In the genomic region with DNA sequence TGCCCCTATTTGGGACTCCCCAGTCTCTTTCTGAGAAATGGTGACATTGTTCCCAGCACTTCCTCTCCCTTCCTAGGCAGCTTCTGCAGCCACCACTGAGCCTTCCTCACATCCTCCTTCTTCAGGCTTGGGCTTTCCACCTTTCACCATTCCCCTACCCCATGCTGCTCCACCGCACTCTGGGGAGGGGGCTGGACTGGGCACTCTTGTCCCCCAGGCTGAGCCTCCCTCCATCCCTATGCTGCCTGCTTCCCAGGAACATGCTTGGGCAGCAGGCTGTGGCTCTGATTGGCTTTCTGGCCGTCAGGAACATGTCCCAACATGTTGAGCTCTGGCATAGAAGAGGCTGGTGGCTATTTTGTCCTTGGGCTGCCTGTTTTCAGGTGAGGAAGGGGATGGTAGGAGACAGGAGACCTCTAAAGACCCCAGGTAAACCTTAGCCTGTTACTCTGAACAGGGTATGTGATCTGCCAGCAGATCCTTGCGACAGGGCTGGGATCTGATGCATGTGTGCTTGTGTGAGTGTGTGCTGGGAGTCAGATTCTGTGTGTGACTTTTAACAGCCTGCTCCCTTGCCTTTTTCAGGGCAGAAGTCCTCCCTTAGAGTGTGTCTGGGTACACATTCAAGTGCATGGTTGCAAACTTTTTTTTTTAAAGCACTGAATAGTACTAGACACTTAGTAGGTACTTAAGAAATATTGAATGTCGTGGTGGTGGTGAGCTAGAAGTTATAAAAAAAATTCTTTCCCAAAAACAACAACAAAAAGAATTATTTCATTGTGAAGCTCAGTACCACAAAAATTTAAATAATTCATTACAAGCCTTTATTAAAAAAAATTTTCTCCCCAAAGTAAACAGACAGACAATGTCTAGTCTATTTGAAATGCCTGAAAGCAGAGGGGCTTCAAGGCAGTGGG, we compare ENCODE assay signal across 9 cellular contexts. TPM values are rescaled to one million over a fixed set of nuclear protein-coding genes. Genes with fewer than 3 reads are reported as not detected.
DNase-seq lines count a peak whose midpoint lies in the region; ATAC-seq and TF ChIP-seq lines count a peak whose summit lies in the region.
"Had no signal": no experiment of that assay in that cellular context is flagged by ENCODE, and none has a peak within 500 bp of the region (broad histone marks: within the 10 kb centered on the region; RNA-seq: fewer than 3 reads in every experiment).

No MANE protein-coding gene starts in this region.

- DNase-seq in AG04450 (ENCODE audit: low read depth, low spot score) = no peak
- peak; percentile 60 for DNase-seq in GM23248
- peak in 1 of 2 donors; percentile 61 for DNase-seq in activated naive CD4-positive, alpha-beta T cell treated with anti-CD3 and anti-CD28 coated beads, Interleukin-2, amount 50 U/mL, for 72 hours (ENCODE audit: low spot score in 2 of 2)
- DNase-seq in lower lobe of right lung = no peak
- no peak for DNase-seq in SW 1271 (lab: John Stamatoyannopoulos, UW)
- no peak for DNase-seq in stimulated activated CD4-positive, alpha-beta T cell treated with anti-CD3 and anti-CD28 coated beads, Interleukin-2, amount 100 ng/mL, for 48 hours
- DNase-seq in PC-9 = no peak

- no peak for ATAC-seq in activated naive CD4-positive, alpha-beta T cell treated with anti-CD3 and anti-CD28 coated beads, Interleukin-2, amount 50 U/mL, for 72 hours
- ATAC-seq in lower lobe of right lung (no peak), GM21515 (IDR thresholded peaks at IDR 0.05; ENCODE audit: unreplicated experiment) (no peak)

- POLR2A ChIA-PET in AG04450 (lab: Yijun Ruan, JAX) (interaction anchor here (1.0 to 3.9 kb wide), 5 partner anchors 8 to 51 kb away, joined by 3 to 95 read pairs (median 4); no protein-coding TSS in a partner anchor), PC-9 (lab: Charles Lee; ENCODE audit: unreplicated experiment) (no interaction called here)

- H3K79me2 ChIP-seq in GM23248 (ENCODE audit: insufficient read depth) = peaks cover 24% of the 10 kb centered on the region
- H3K79me2 ChIP-seq in PC-9 (ENCODE audit: low read depth) = no peaks in the 10 kb centered on the region

- CTCF ChIA-PET in AG04450 (lab: Charles Lee) (interaction anchor here (0.6 to 1.1 kb wide), 2 partner anchors 61 to 83 kb away, joined by 3 to 4 read pairs; no protein-coding TSS in a partner anchor), PC-9 (lab: Charles Lee) (interaction anchor here (0.6 kb wide), 1 partner anchor 32 kb away, joined by 3 read pairs; no protein-coding TSS in a partner anchor)

- peak overlapping the region; percentile 98 for H3K9ac ChIP-seq in GM23248

- 0 out of 2 replicates have a peak, but pooled peaks cover 5% of the 10 kb centered on the region for H4K20me1 ChIP-seq in GM23248 (ENCODE audit: insufficient read depth)
- no peaks in the 10 kb centered on the region for H4K20me1 ChIP-seq in PC-9 (ENCODE audit: insufficient read depth)

- no peaks in the 10 kb centered on the region for H3K9me3 Mint-ChIP-seq in activated naive CD4-positive, alpha-beta T cell treated with anti-CD3 and anti-CD28 coated beads, Interleukin-2, amount 50 U/mL, for 72 hours

- H3K27ac Mint-ChIP-seq in activated naive CD4-positive, alpha-beta T cell treated with anti-CD3 and anti-CD28 coated beads, Interleukin-2, amount 50 U/mL, for 72 hours = peak overlapping the region; percentile 93 to 96

- TF ChIP-seq CTCF in AG04450 (IDR thresholded peaks at IDR 0.05; ENCODE audit: low read depth, low read length) = no peak
- no peak for TF ChIP-seq CTCF in lower lobe of right lung (IDR thresholded peaks at IDR 0.05)
- no peak for TF ChIP-seq CTCF in PC-9 (conservative IDR thresholded peaks at IDR 0.05)

- H3F3A ChIP-seq in GM23248 (ENCODE audit: insufficient read depth) (peaks cover 31% of the 10 kb centered on the region), PC-9 (ENCODE audit: insufficient read depth, low read depth) (peaks cover 21% of the 10 kb centered on the region)

- WGBS in GM23248 (ENCODE audit: low coverage in 1 of 2, low lambda C conversion rate in 2 of 2, missing lambda C conversion rate in 2 of 2), 2 experiments = 78 to 80% methylated on average over 4 of the region's 4 CpGs

- peak overlapping the region; percentile 83 for H3K4me2 ChIP-seq in GM23248 (ENCODE audit: unreplicated experiment)
- no peak overlapping the region for H3K4me2 ChIP-seq in PC-9

- H3K27me3 ChIP-seq in AG04450 (ENCODE audit: control insufficient read depth, insufficient read depth, low read length) (no peaks in the 10 kb centered on the region), GM23248 (replicated peaks; ENCODE audit: insufficient read depth) (no peaks in the 10 kb centered on the region), lower lobe of right lung (ENCODE audit: low read depth) (no peaks in the 10 kb centered on the region), PC-9 (ENCODE audit: insufficient read depth, low read depth) (no peaks in the 10 kb centered on the region)

- peaks cover 32% of the 10 kb centered on the region for H3K4me1 ChIP-seq in GM23248 (ENCODE audit: insufficient read depth)
- H3K4me1 ChIP-seq in lower lobe of right lung = peaks cover 34% of the 10 kb centered on the region
- peaks cover 11% of the 10 kb centered on the region for H3K4me1 ChIP-seq in PC-9 (replicated peaks; ENCODE audit: insufficient read depth)

- H2AFZ ChIP-seq in GM23248 (peak overlapping the region; percentile 77), PC-9 (no peak overlapping the region)

- in situ Hi-C loops in GM23248 (cut with MboI) = no loop called here

- intact Hi-C loops in lower lobe of right lung (cut with DNase I) (loop anchor here (10.0 kb wide), 1 partner anchor 52 kb away; no protein-coding TSS in a partner anchor), PC-9 (cut with micrococcal nuclease; ENCODE audit: unreplicated experiment) (no loop called here)

- H3K27ac ChIP-seq in AG04450 (ENCODE audit: low read depth, low read length) (peak overlapping the region; percentile 96), GM23248 (peak overlapping the region; percentile 96), lower lobe of right lung (peak overlapping the region; percentile 96), PC-9 (no peak overlapping the region)
- H3K27ac ChIP-seq: HL-60 had no signal

- H3K4me3 ChIP-seq in AG04450 (ENCODE audit: low read depth, low read length) = peak overlapping the region; percentile 41
- peak overlapping the region; percentile 94; the same call in 1 of the 2 replicates for H3K4me3 ChIP-seq in GM23248
- H3K4me3 ChIP-seq in lower lobe of right lung = peak overlapping the region; percentile 3
- no peak overlapping the region for H3K4me3 ChIP-seq in PC-9

- no TSS peak for BruUV-seq in PC-9 (replicated peaks; lab: Mats Ljungman, UMichigan)

- H3K9me2 ChIP-seq in GM23248 (ENCODE audit: insufficient read depth) (no peaks in the 10 kb centered on the region), PC-9 (ENCODE audit: insufficient read depth) (no peaks in the 10 kb centered on the region)

- H3K9me3 ChIP-seq in AG04450 (ENCODE audit: control insufficient read depth, insufficient read depth, low read length) = peaks cover 14% of the 10 kb centered on the region; the same call in 1 of the 2 replicates
- no peaks in the 10 kb centered on the region for H3K9me3 ChIP-seq in GM23248 (ENCODE audit: low read depth)
- no peaks in the 10 kb centered on the region for H3K9me3 ChIP-seq in lower lobe of right lung
- no peaks in the 10 kb centered on the region for H3K9me3 ChIP-seq in PC-9 (ENCODE audit: insufficient read depth, low read depth)

- H3K36me3 ChIP-seq in GM23248 (ENCODE audit: low read depth) (peaks cover 4% of the 10 kb centered on the region; the same call in 1 of the 2 replicates), lower lobe of right lung (no peaks in the 10 kb centered on the region), PC-9 (ENCODE audit: low read depth) (no peaks in the 10 kb centered on the region)

- peaks cover 18 to 24% of the 10 kb centered on the region in 2 donors for H3K36me3 Mint-ChIP-seq in activated naive CD4-positive, alpha-beta T cell treated with anti-CD3 and anti-CD28 coated beads, Interleukin-2, amount 50 U/mL, for 72 hours

RNA-seq across cellular contexts. Expression of gene CDKN1A, which starts 2.1 kb away (rescaled TPM):
- 722 and 830 TPM in 2 replicates for polyA plus RNA-seq in AG04450 (2011; rRNA removed)
- 347 and 430 TPM in 2 replicates for polyA minus RNA-seq in AG04450 (2011; rRNA and poly(A)+ RNA removed)
- 469 and 549 TPM in 2 replicates for total RNA-seq in GM23248 (2014; rRNA removed; shearing (Covaris generic))
- polyA plus RNA-seq in GM23248 (2016; fragmentation: Nextera tagmentation; extraction: Ambion mirVana) = 813 and 856 TPM in 2 replicates
- 100 to 1,000 TPM in 1 of 2 donors, 10 to 100 TPM in 1; 43.3 to 146 TPM for total RNA-seq in activated naive CD4-positive, alpha-beta T cell treated with anti-CD3 and anti-CD28 coated beads, Interleukin-2, amount 50 U/mL, for 72 hours
- total RNA-seq in lower lobe of right lung = 71.0 TPM
- total RNA-seq in PC-9 (2021) = 14.3 and 14.8 TPM in 2 replicates

RNA-seq across cellular contexts. Expression of gene RAB44, which starts 21.2 kb away (rescaled TPM):
- polyA plus RNA-seq in AG04450 (2011; rRNA removed) (not detected in 2 replicates), GM23248 (2016; fragmentation: Nextera tagmentation; extraction: Ambion mirVana) (not detected in 2 replicates)
- not detected in 2 replicates for polyA minus RNA-seq in AG04450 (2011; rRNA and poly(A)+ RNA removed)
- not detected in 2 replicates for total RNA-seq in GM23248 (2014; rRNA removed; shearing (Covaris generic))
- total RNA-seq in activated naive CD4-positive, alpha-beta T cell treated with anti-CD3 and anti-CD28 coated beads, Interleukin-2, amount 50 U/mL, for 72 hours = under 1 TPM; 0.07 to 0.12 TPM
- total RNA-seq in lower lobe of right lung (0.95 TPM), PC-9 (2021) (not detected in 2 replicates)
